In the genomic region with DNA sequence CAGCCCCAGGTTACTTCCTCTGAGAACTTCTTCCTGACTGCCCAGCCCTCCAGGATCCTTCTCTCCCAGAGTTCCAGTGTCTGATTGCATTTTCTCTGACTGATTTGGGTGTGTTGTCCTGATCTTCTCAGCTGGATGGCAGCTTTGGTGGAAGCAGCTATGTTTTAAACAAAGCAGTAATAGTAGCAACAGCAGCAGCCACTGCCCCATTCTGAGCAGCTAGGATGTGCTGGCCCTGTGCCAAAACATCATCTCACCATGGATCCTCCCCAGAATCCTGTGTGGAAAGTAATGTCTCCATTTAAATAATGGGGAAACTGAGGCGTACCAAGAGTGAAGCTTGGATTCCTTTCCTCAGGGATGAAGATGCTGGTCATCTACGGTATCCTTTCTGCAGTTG, we compare ENCODE assay signal across 12 cellular contexts. TPM values are rescaled to one million over a fixed set of nuclear protein-coding genes. Genes with fewer than 3 reads are reported as not detected.
A peak's percentile ranks its signal among the peaks of the same experiment; 100 is the strongest.
DNase-seq lines count a peak whose midpoint lies in the region; ATAC-seq, FAIRE-seq and TF ChIP-seq lines count a peak whose summit lies in the region.
"Had no signal": no experiment of that assay in that cellular context is flagged by ENCODE, and none has a peak within 500 bp of the region (broad histone marks: within the 10 kb centered on the region; RNA-seq: fewer than 3 reads in every experiment).

No MANE protein-coding gene starts in this region.

- BruUV-seq in K562 (replicated peaks; lab: Mats Ljungman, UMichigan): no TSS peak

- TF ChIP-seq CTCF in K562 (IDR thresholded peaks at IDR 0.05 in 2 of 3, conservative IDR thresholded peaks at IDR 0.05 in 1 of 3; ENCODE audit: insufficient read depth in 2 of 3, low read depth in 1 of 3, low read length in 3 of 3): no peak
- no peak for TF ChIP-seq CTCF in nephron (IDR thresholded peaks at IDR 0.05; ENCODE audit: unreplicated experiment in 3 of 3)
- TF ChIP-seq CTCF in sigmoid colon (IDR thresholded peaks at IDR 0.05): no peak

- no peak overlapping the region for H3K4me3 ChIP-seq in GM23248
- no peak overlapping the region for H3K4me3 ChIP-seq in K562
- no peak overlapping the region for H3K4me3 ChIP-seq in sigmoid colon
- H3K4me3 ChIP-seq: esophagus muscularis mucosa, upper lobe of right lung had no signal

- intact Hi-C loops in K562 (cut with micrococcal nuclease) (no loop called here), sigmoid colon (cut with DNase I) (loop anchor here (5.0 kb wide), 1 partner anchor 37 kb away; no protein-coding TSS in a partner anchor)

- H3K9me1 ChIP-seq in K562 (ENCODE audit: control insufficient read depth, insufficient read depth, low read length): peaks cover 5% of the 10 kb centered on the region

- H3K9me3 Mint-ChIP-seq in nephron: no peaks in the 10 kb centered on the region

- peak overlapping the region; percentile 65 to 84 (median 77) for H3K4me3 Mint-ChIP-seq in nephron

- H3K27ac ChIP-seq in GM23248 (no peak overlapping the region), K562 (ENCODE audit: extremely low read depth, low read depth, low read length) (no peak overlapping the region), sigmoid colon (no peak overlapping the region)
- H3K27ac ChIP-seq: esophagus muscularis mucosa, upper lobe of right lung had no signal

- H3K4me2 ChIP-seq in GM23248 (ENCODE audit: unreplicated experiment) (no peak overlapping the region), K562 (ENCODE audit: insufficient read depth, low read length) (no peak overlapping the region)

- no peak for TF ChIP-seq POLR2A in K562 (conservative IDR thresholded peaks at IDR 0.05)
- TF ChIP-seq POLR2A in sigmoid colon (IDR thresholded peaks at IDR 0.05): no peak

- ATAC-seq in K562: no peak
- ATAC-seq: upper lobe of right lung had no signal

- H3F3A ChIP-seq in GM23248 (ENCODE audit: insufficient read depth): 0 out of 2 replicates have a peak, but pooled peaks cover 25% of the 10 kb centered on the region

- DNase-seq in SHP77 (lab: John Stamatoyannopoulos, UW) (peak; percentile 16 to 45), SHP77 treated with DMSO at 0.1 percent for 48 hours (lab: John Stamatoyannopoulos, UW) (no peak), GM23248 (peak; percentile 55), K562 (ENCODE audit: extremely low read depth in 1 of 4, low spot score in 3 of 4) (no peak), NCI-H1092 (lab: John Stamatoyannopoulos, UW) (no peak), sigmoid colon (no peak), NOMO-1 treated with dmso at 0.1 percent for 144 hours (lab: John Stamatoyannopoulos, UW; ENCODE audit: unreplicated experiment) (no peak)
- DNase-seq: ACHN, upper lobe of right lung had no signal

- no peak for TF ChIP-seq EP300 in K562 (IDR thresholded peaks at IDR 0.05; ENCODE audit: low read length)
- TF ChIP-seq EP300 in sigmoid colon (IDR thresholded peaks at IDR 0.05): no peak

- H3K4me1 ChIP-seq in GM23248 (ENCODE audit: insufficient read depth) (peaks cover 38% of the 10 kb centered on the region), K562 (replicated peaks in 1 of 2; ENCODE audit: control insufficient read depth in 2 of 2, insufficient read depth in 2 of 2, low read length in 2 of 2) (peaks cover 41 to 53% of the 10 kb centered on the region in 2 experiments), sigmoid colon (peaks cover 0 to 36% (median 34%) of the 10 kb centered on the region in 4 donors)

- POLR2A ChIA-PET in K562 (lab: Yijun Ruan, JAX): interaction anchor here (0.6 to 1.3 kb wide), 2 partner anchors 9 to 205 kb away, joined by 3 read pairs; no protein-coding TSS in a partner anchor

- CTCF ChIA-PET in K562 (lab: Yijun Ruan, JAX; ENCODE audit: low intra/inter-chr PET ratio): interaction anchor here (0.6 kb wide), 1 partner anchor 924 kb away, joined by 3 read pairs; no protein-coding TSS in a partner anchor

- H3K79me2 ChIP-seq in GM23248 (ENCODE audit: insufficient read depth) (no peaks in the 10 kb centered on the region), K562 (ENCODE audit: control insufficient read depth, insufficient read depth, low read length) (no peaks in the 10 kb centered on the region; the same call in 2 of the 3 replicates)

- H3K9me3 ChIP-seq in GM23248 (ENCODE audit: low read depth) (no peaks in the 10 kb centered on the region), K562 (replicated peaks; ENCODE audit: control insufficient read depth, insufficient read depth, low read depth, low read length) (no peaks in the 10 kb centered on the region), sigmoid colon (no peaks in the 10 kb centered on the region)
- H3K9me3 ChIP-seq: esophagus muscularis mucosa, upper lobe of right lung had no signal

- H3K9ac ChIP-seq in GM23248 (no peak overlapping the region), K562 (ENCODE audit: insufficient read depth in 1 of 2, low read depth in 2 of 2, low read length in 2 of 2) (no peak overlapping the region)

- no peak for TF ChIP-seq RAD21 in K562 (CRISPR knock-in tag; conservative IDR thresholded peaks at IDR 0.05 in 1 of 2, IDR thresholded peaks at IDR 0.05 in 1 of 2)

- H4K20me1 ChIP-seq in GM23248 (ENCODE audit: insufficient read depth) (no peaks in the 10 kb centered on the region), K562 (replicated peaks; ENCODE audit: control insufficient read depth, insufficient read depth, low read length) (0 out of 2 replicates have a peak, but pooled peaks cover 9% of the 10 kb centered on the region)

- peak overlapping the region; percentile 63 to 85 (median 70) for H3K27ac Mint-ChIP-seq in nephron

- WGBS in GM23248 (ENCODE audit: low coverage in 1 of 2, low lambda C conversion rate in 2 of 2, missing lambda C conversion rate in 2 of 2), 2 experiments: 96 to 98% methylated on average over 2 of the region's 2 CpGs
- WGBS in K562 (ENCODE audit: insufficient coverage, low coverage, missing lambda C conversion rate): 19% methylated on average over 2 of the region's 2 CpGs
- WGBS in sigmoid colon, 2 donors: 94 to 99% methylated on average over 2 of the region's 2 CpGs

- peaks cover 62% of the 10 kb centered on the region for H3K27me3 Mint-ChIP-seq in nephron (ENCODE audit: low read depth)

- H3K4me1 Mint-ChIP-seq in nephron: peaks cover 56% of the 10 kb centered on the region

- in situ Hi-C loops in GM23248 (cut with MboI): no loop called here
- in situ Hi-C loops in K562 (cut with MboI): no loop called here

- H3K36me3 Mint-ChIP-seq in nephron (ENCODE audit: low read depth): no peaks in the 10 kb centered on the region

- peak; percentile 48 for FAIRE-seq in K562 (lab: Jason Lieb, UNC)

- H3K36me3 ChIP-seq in GM23248 (ENCODE audit: low read depth) (no peaks in the 10 kb centered on the region), K562 (ENCODE audit: control insufficient read depth, insufficient read depth, low read length) (no peaks in the 10 kb centered on the region), sigmoid colon (no peaks in the 10 kb centered on the region)
- H3K36me3 ChIP-seq: esophagus muscularis mucosa, upper lobe of right lung had no signal

- H3K27me3 ChIP-seq in GM23248 (replicated peaks; ENCODE audit: insufficient read depth) (no peaks in the 10 kb centered on the region), K562 (ENCODE audit: control insufficient read depth in 2 of 2, insufficient read depth in 2 of 2, low read length in 2 of 2) (peaks cover 15 to 26% of the 10 kb centered on the region in 2 experiments; a peak in 4 of 5 replicates), sigmoid colon (peaks cover 19 to 61% (median 28%) of the 10 kb centered on the region in 3 donors)

- H2AFZ ChIP-seq in GM23248 (no peak overlapping the region), K562 (ENCODE audit: low read depth, low read length) (no peak overlapping the region)

- H3K9me2 ChIP-seq in GM23248 (ENCODE audit: insufficient read depth): no peaks in the 10 kb centered on the region

TF ChIP-seq in K562, 482 proteins besides CTCF, POLR2A, EP300 and RAD21 (continues in another document):
- no peak for TF ChIP-seq RNF219 (CRISPR knock-in tag; IDR thresholded peaks at IDR 0.05)

RNA-seq across cellular contexts. Expression of gene PSD2, which starts 46.4 kb away (rescaled TPM):
- total RNA-seq in GM23248 (2014; rRNA removed; shearing (Covaris generic)): under 0.01 TPM in 1 of 2 replicates, not detected in the other
- polyA plus RNA-seq in GM23248 (2016; fragmentation: Nextera tagmentation; extraction: Ambion mirVana): 0.11 TPM in 1 of 2 replicates, not detected in the other
- 0.09 TPM in 2 replicates for total RNA-seq in K562 (2011; cell fraction: chromatin; rRNA removed; ENCODE audit: low replicate concordance)
- total RNA-seq in K562 (2011; cell fraction: nucleolus; rRNA removed): under 0.01 TPM in 1 of 2 replicates, not detected in the other
- total RNA-seq in K562 (2011; cell fraction: nucleoplasm; rRNA removed): not detected in 2 replicates
- 0.09 TPM in 1 of 2 replicates, not detected in the other for total RNA-seq in K562 (2014; rRNA removed)
- not detected in 2 replicates for total RNA-seq in K562 (2014; rRNA removed; fragmentation: Illumina TruSeq; extraction: Trizol)
- not detected in 2 replicates for total RNA-seq in K562 (2015; rRNA removed; fragmentation: Illumina TruSeq; extraction: Trizol)
- total RNA-seq in K562 (2021): 0.04 and 0.07 TPM in 2 replicates
- 0.04 and 0.11 TPM in 2 replicates for polyA plus RNA-seq in K562 (2011; rRNA removed)
- 0.09 TPM in 1 of 2 replicates, not detected in the other for polyA plus RNA-seq in K562 (2011; cell fraction: cytosol; rRNA removed)
- polyA plus RNA-seq in K562 (2011; cell fraction: nucleus; rRNA removed): 0.18 and 0.29 TPM in 2 replicates
- 0.01 and 0.06 TPM in 2 replicates for polyA plus RNA-seq in K562 (2012)
- polyA plus RNA-seq in K562 (2014; fragmentation: Illumina TruSeq; extraction: Trizol): 0.01 TPM in 1 of 2 replicates, not detected in the other
- not detected for polyA plus RNA-seq in K562 (2014; fragmentation: Nextera tagmentation; extraction: Ambion mirVana)
- polyA plus RNA-seq in K562 (2014; rRNA removed): 0.01 TPM in 1 of 2 replicates, not detected in the other
- 0.03 TPM in 1 of 2 replicates, not detected in the other for polyA minus RNA-seq in K562 (2011; rRNA and poly(A)+ RNA removed)
- not detected in 2 replicates for polyA minus RNA-seq in K562 (2011; cell fraction: cytosol; rRNA and poly(A)+ RNA removed)
- 0.11 TPM in 1 of 2 replicates, not detected in the other for polyA minus RNA-seq in K562 (2011; cell fraction: nucleus; rRNA and poly(A)+ RNA removed)
- under 1 TPM in 2 of 4 donors, not detected in 2; under 0.01 to 0.28 TPM for total RNA-seq in sigmoid colon
- polyA plus RNA-seq in sigmoid colon: under 1 TPM in 1 of 3 donors, not detected in 2; 0.10 TPM
- total RNA-seq: RPMI7951, upper lobe of right lung had no signal

Comparison
In these comparisons a context has a peak if more than half of its experiments do, and no peak if none do; other contexts are left out.
1. DNase-seq: peak in SHP77 (2 of 2) and GM23248 (single experiment); none in SHP77 treated with DMSO at 0.1 percent for 48 hours (single experiment), K562 (0 of 4), NCI-H1092 (single experiment), sigmoid colon (single experiment) and NOMO-1 treated with dmso at 0.1 percent for 144 hours (single experiment).